Comparison of ENCODE assay signal across 8 cellular contexts in the genomic region with DNA sequence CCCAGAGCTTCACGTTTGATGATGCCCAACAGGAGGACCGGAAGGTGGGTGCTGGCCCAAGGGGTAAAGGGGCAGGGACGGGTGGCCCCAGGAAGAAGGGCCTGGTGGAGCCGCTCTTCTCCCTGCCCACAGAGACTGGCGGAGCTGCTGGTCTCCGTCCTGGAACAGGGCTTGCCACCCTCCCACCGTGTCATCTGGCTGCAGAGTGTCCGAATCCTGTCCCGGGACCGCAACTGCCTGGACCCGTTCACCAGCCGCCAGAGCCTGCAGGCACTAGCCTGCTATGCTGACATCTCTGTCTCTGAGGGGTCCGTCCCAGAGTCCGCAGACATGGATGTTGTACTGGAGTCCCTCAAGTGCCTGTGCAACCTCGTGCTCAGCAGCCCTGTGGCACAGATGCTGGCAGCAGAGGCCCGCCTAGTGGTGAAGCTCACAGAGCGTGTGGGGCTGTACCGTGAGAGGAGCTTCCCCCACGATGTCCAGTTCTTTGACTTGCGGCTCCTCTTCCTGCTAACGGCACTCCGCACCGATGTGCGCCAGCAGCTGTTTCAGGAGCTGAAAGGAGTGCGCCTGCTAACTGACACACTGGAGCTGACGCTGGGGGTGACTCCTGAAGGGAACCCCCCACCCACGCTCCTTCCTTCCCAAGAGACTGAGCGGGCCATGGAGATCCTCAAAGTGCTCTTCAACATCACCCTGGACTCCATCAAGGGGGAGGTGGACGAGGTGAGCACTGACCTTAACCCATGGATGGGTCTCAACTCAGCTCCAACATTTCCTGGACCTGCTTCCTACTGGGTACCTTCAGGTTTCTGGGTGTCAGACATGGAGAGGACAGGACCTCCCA. TPM values are rescaled to one million over a fixed set of nuclear protein-coding genes. Genes with fewer than 3 reads are reported as not detected.
DNase-seq lines count a peak whose midpoint lies in the region; ATAC-seq and TF ChIP-seq lines count a peak whose summit lies in the region.

No MANE protein-coding gene starts in this region.

- ATAC-seq in aorta (ENCODE audit: low FRiP score), result no peak
- no peak for ATAC-seq in GM21528 (IDR thresholded peaks at IDR 0.05; ENCODE audit: low FRiP score, unreplicated experiment)
- no peak for ATAC-seq in GM18502 (IDR thresholded peaks at IDR 0.05; ENCODE audit: poor library complexity, unreplicated experiment)
- ATAC-seq in HG03432 (IDR thresholded peaks at IDR 0.05; ENCODE audit: unreplicated experiment), result no peak

- H3K9ac ChIP-seq in mesenchymal stem cell (ENCODE audit: low read length), result peak overlapping the region; percentile 98

- peak overlapping the region; percentile 98 for H3K27ac ChIP-seq in A673 (ENCODE audit: low read depth, low read length, poor library complexity, severe bottlenecking)
- H3K27ac ChIP-seq in brain microvascular endothelial cell, result peak overlapping the region; percentile 97
- H3K27ac ChIP-seq in mesenchymal stem cell (ENCODE audit: low read length, poor library complexity, severe bottlenecking), result peak overlapping the region; percentile 88
- no peak overlapping the region for H3K27ac ChIP-seq in aorta (ENCODE audit: low read depth in 1 of 2, low read length in 2 of 2)

- H3K4ac ChIP-seq in mesenchymal stem cell (ENCODE audit: low read depth in 1 of 2, low read length in 2 of 2), result peak overlapping the region; percentile 35 to 71

- peak overlapping the region; percentile 4 for H2BK5ac ChIP-seq in mesenchymal stem cell (ENCODE audit: low read depth, low read length, poor library complexity, severe bottlenecking)

- BruUV-seq in A673 (replicated peaks; lab: Mats Ljungman, UMichigan), result TSS peak; percentile 17

- H3K23ac ChIP-seq in mesenchymal stem cell (ENCODE audit: low read length in 2 of 2), result no peak overlapping the region

- H2BK15ac ChIP-seq in mesenchymal stem cell (ENCODE audit: low read depth, poor library complexity, severe bottlenecking), result no peak overlapping the region

- H3K36me3 ChIP-seq in A673 (ENCODE audit: insufficient read depth, low read length, poor library complexity, severe bottlenecking) (peaks cover 49% of the 10 kb centered on the region), brain microvascular endothelial cell (replicated peaks) (peaks cover 60% of the 10 kb centered on the region), mesenchymal stem cell (ENCODE audit: control insufficient read depth in 1 of 2, insufficient read depth in 2 of 2, low read depth in 1 of 2, low read length in 2 of 2) (peaks cover 62 to 66% of the 10 kb centered on the region in 2 experiments), aorta (ENCODE audit: control insufficient read depth in 1 of 2, insufficient read depth in 2 of 2, low read length in 1 of 2) (peaks cover 0 to 2% of the 10 kb centered on the region in 2 donors)

- DNase-seq in A673 (ENCODE audit: low spot score) (no peak), HT1080 (ENCODE audit: low read depth) (peak; percentile 17), brain microvascular endothelial cell (no peak), mesenchymal stem cell (peak; percentile 44), aorta (peak in 1 of 2 donors; percentile 69)

- TF ChIP-seq CTCF in A673 (conservative IDR thresholded peaks at IDR 0.05; ENCODE audit: low read depth, low read length) (no peak), brain microvascular endothelial cell (IDR thresholded peaks at IDR 0.05; ENCODE audit: low read depth, low read length, missing control alignments) (peak; percentile 25)

- POLR2A ChIA-PET in A673 (lab: Charles Lee; ENCODE audit: low non-redundant PET), result no interaction called here

- peak overlapping the region; percentile 29 for H4K91ac ChIP-seq in mesenchymal stem cell (ENCODE audit: low read length)

- 60% methylated on average over 29 of the region's 29 CpGs for WGBS in mesenchymal stem cell
- 45 to 49% methylated on average over 29 of the region's 29 CpGs for WGBS in aorta, 2 donors

- H3K18ac ChIP-seq in mesenchymal stem cell (ENCODE audit: low read depth in 1 of 2, low read length in 2 of 2), result peak overlapping the region in 1 of 2 experiments; percentile 44

- H4K8ac ChIP-seq in mesenchymal stem cell (ENCODE audit: low read length), result peak overlapping the region; percentile 45

- no peak overlapping the region for H2AFZ ChIP-seq in mesenchymal stem cell (ENCODE audit: low read depth, low read length)

- H3K27me3 ChIP-seq in A673 (replicated peaks; ENCODE audit: insufficient read depth, low read depth, low read length, poor library complexity) (no peaks in the 10 kb centered on the region), brain microvascular endothelial cell (replicated peaks) (no peaks in the 10 kb centered on the region), mesenchymal stem cell (ENCODE audit: control insufficient read depth in 1 of 2, insufficient read depth in 1 of 2, low read length in 2 of 2) (no peaks in the 10 kb centered on the region), aorta (ENCODE audit: control insufficient read depth in 1 of 2, insufficient read depth in 2 of 2, low read length in 1 of 2) (no peaks in the 10 kb centered on the region)

- intact Hi-C loops in A673 (cut with micrococcal nuclease; ENCODE audit: unreplicated experiment) (loop anchor here (5.0 to 10.0 kb wide), 2 partner anchors 148 to 235 kb away; partner anchors contain the start of gene ANO9), aorta (cut with DNase I) (loop anchor here in 1 of 2 donors (5.0 kb wide), 3 partner anchors 148 to 298 kb away; partner anchors contain the start of gene RNH1)

- peaks cover 18% of the 10 kb centered on the region for H3K79me1 ChIP-seq in mesenchymal stem cell (replicated peaks; ENCODE audit: low read length, poor library complexity, severe bottlenecking)

- H3K4me2 ChIP-seq in mesenchymal stem cell (ENCODE audit: low read length, poor library complexity, severe bottlenecking), result peak overlapping the region; percentile 85

- H3K9me3 ChIP-seq in A673 (ENCODE audit: low read depth, low read length, poor library complexity, severe bottlenecking) (no peaks in the 10 kb centered on the region), mesenchymal stem cell (ENCODE audit: control insufficient read depth, low read length) (no peaks in the 10 kb centered on the region), aorta (ENCODE audit: control insufficient read depth, low read length) (no peaks in the 10 kb centered on the region)

- H3K4me3 ChIP-seq in A673 (ENCODE audit: low read depth, low read length, poor library complexity, severe bottlenecking) (peak overlapping the region; percentile 69), brain microvascular endothelial cell (ENCODE audit: low read depth, low read length) (peak overlapping the region; percentile 92), mesenchymal stem cell (ENCODE audit: insufficient read depth in 1 of 2, low read depth in 1 of 2, low read length in 2 of 2) (peak overlapping the region; percentile 80 to 97), aorta (ENCODE audit: low read length in 2 of 2) (peak overlapping the region; percentile 53 to 69)

- peak overlapping the region in 1 of 2 experiments; percentile 48 for H2BK12ac ChIP-seq in mesenchymal stem cell (ENCODE audit: low read length in 2 of 2)

- peaks cover 13% of the 10 kb centered on the region for H3K4me1 ChIP-seq in A673 (ENCODE audit: insufficient read depth, low read length, poor library complexity, severe bottlenecking)
- peaks cover 57% of the 10 kb centered on the region for H3K4me1 ChIP-seq in mesenchymal stem cell (ENCODE audit: control insufficient read depth, insufficient read depth, low read depth, low read length)
- H3K4me1 ChIP-seq in aorta (ENCODE audit: control insufficient read depth in 1 of 2, insufficient read depth in 2 of 2, low read length in 2 of 2), result no peaks in the 10 kb centered on the region

- peak overlapping the region in 1 of 2 experiments; percentile 74 for H3K14ac ChIP-seq in mesenchymal stem cell (ENCODE audit: low read length in 2 of 2)

- in situ Hi-C loops in brain microvascular endothelial cell (cut with HindIII; ENCODE audit: low pct_ligation_motif_present, low sequenced_read_pairs), result no loop called here

- CTCF ChIA-PET in A673 (lab: Charles Lee), result no interaction called here

- H2AK5ac ChIP-seq in mesenchymal stem cell (ENCODE audit: low read length, severe bottlenecking), result peak overlapping the region; percentile 47

- H2BK120ac ChIP-seq in mesenchymal stem cell (ENCODE audit: low read depth, low read length), result no peak overlapping the region

RNA-seq across cellular contexts. Expression of gene RIC8A, which starts 2.0 kb away (rescaled TPM):
- total RNA-seq in A673 (2021), result 78.2 and 88.2 TPM in 2 replicates
- total RNA-seq in HT1080 (2014; rRNA removed; shearing (Covaris generic)), result 205 and 220 TPM in 2 replicates
- polyA plus RNA-seq in HT1080 (2015; cell fraction: cytosol; rRNA removed), result 102 TPM in 2 replicates
- 132 and 140 TPM in 2 replicates for polyA plus RNA-seq in HT1080 (2015; cell fraction: nucleus; rRNA removed)
- 77.3 TPM for polyA plus RNA-seq in mesenchymal stem cell (2013, experiment 1 of 2)
- 76.9 TPM for polyA plus RNA-seq in mesenchymal stem cell (2013, experiment 2 of 2)
- total RNA-seq in aorta, result 10 to 100 TPM; 70.1 to 77.3 TPM
- 10 to 100 TPM; 30.6 to 65.6 TPM for polyA plus RNA-seq in aorta

RNA-seq across cellular contexts. Expression of gene BET1L, which starts 2.3 kb away (rescaled TPM):
- 22.2 and 26.2 TPM in 2 replicates for total RNA-seq in A673 (2021)
- total RNA-seq in HT1080 (2014; rRNA removed; shearing (Covaris generic)), result 12.3 and 15.2 TPM in 2 replicates
- polyA plus RNA-seq in HT1080 (2015; cell fraction: cytosol; rRNA removed), result 46.0 and 47.8 TPM in 2 replicates
- 37.4 and 42.3 TPM in 2 replicates for polyA plus RNA-seq in HT1080 (2015; cell fraction: nucleus; rRNA removed)
- 52.8 TPM for polyA plus RNA-seq in mesenchymal stem cell (2013, experiment 1 of 2)
- 52.1 TPM for polyA plus RNA-seq in mesenchymal stem cell (2013, experiment 2 of 2)
- 10 to 100 TPM; 50.3 to 55.4 TPM for total RNA-seq in aorta
- 10 to 100 TPM; 24.0 to 40.1 TPM for polyA plus RNA-seq in aorta

RNA-seq across cellular contexts. Expression of gene SCGB1C1, which starts 16.6 kb away (rescaled TPM):
- total RNA-seq in A673 (2021) (not detected in 2 replicates), aorta (not detected)
- not detected in 2 replicates for total RNA-seq in HT1080 (2014; rRNA removed; shearing (Covaris generic))
- not detected in 2 replicates for polyA plus RNA-seq in HT1080 (2015; cell fraction: cytosol; rRNA removed)
- polyA plus RNA-seq in HT1080 (2015; cell fraction: nucleus; rRNA removed), result not detected in 2 replicates
- not detected for polyA plus RNA-seq in mesenchymal stem cell (2013, experiment 1 of 2)
- not detected for polyA plus RNA-seq in mesenchymal stem cell (2013, experiment 2 of 2)
- not detected for polyA plus RNA-seq in aorta

RNA-seq across cellular contexts. Expression of gene SIRT3, which starts 26.6 kb away (rescaled TPM):
- total RNA-seq in A673 (2021) (13.6 and 17.1 TPM in 2 replicates), aorta (10 to 100 TPM in 1 of 2 donors, 1 to 10 TPM in 1; 8.6 to 17.6 TPM)
- total RNA-seq in HT1080 (2014; rRNA removed; shearing (Covaris generic)), result 10.0 and 10.4 TPM in 2 replicates
- polyA plus RNA-seq in HT1080 (2015; cell fraction: cytosol; rRNA removed), result 12.7 and 14.8 TPM in 2 replicates
- 30.3 and 35.7 TPM in 2 replicates for polyA plus RNA-seq in HT1080 (2015; cell fraction: nucleus; rRNA removed)
- 10.2 TPM for polyA plus RNA-seq in mesenchymal stem cell (2013, experiment 1 of 2)
- 10.2 TPM for polyA plus RNA-seq in mesenchymal stem cell (2013, experiment 2 of 2)
- polyA plus RNA-seq in aorta, result 10 to 100 TPM; 14.8 to 24.8 TPM

RNA-seq across cellular contexts. Expression of gene PSMD13, which starts 27.3 kb away (rescaled TPM):
- total RNA-seq in A673 (2021) (195 and 199 TPM in 2 replicates), aorta (10 to 100 TPM; 75.4 to 80.9 TPM)
- 403 and 416 TPM in 2 replicates for total RNA-seq in HT1080 (2014; rRNA removed; shearing (Covaris generic))
- 274 and 277 TPM in 2 replicates for polyA plus RNA-seq in HT1080 (2015; cell fraction: cytosol; rRNA removed)
- polyA plus RNA-seq in HT1080 (2015; cell fraction: nucleus; rRNA removed), result 316 and 325 TPM in 2 replicates
- 66.4 TPM for polyA plus RNA-seq in mesenchymal stem cell (2013, experiment 1 of 2)
- polyA plus RNA-seq in mesenchymal stem cell (2013, experiment 2 of 2), result 68.0 TPM
- polyA plus RNA-seq in aorta, result 100 to 1,000 TPM in 1 of 2 donors, 10 to 100 TPM in 1; 70.9 to 123 TPM

Comparison
In these comparisons a context has a peak if more than half of its experiments do, and no peak if none do; other contexts are left out.
1. DNase-seq: peak in HT1080 (single experiment) and mesenchymal stem cell (single experiment); none in A673 (single experiment) and brain microvascular endothelial cell (single experiment).
2. H3K27ac ChIP-seq: peak in A673 (single experiment), brain microvascular endothelial cell (single experiment) and mesenchymal stem cell (single experiment); none in aorta (0 of 2).
3. Peak in every context shown above with its lines, with median percentiles within 50 percentile points of each other: H3K4me3 ChIP-seq.